ENCODE assay signal across 9 cellular contexts in the genomic region with DNA sequence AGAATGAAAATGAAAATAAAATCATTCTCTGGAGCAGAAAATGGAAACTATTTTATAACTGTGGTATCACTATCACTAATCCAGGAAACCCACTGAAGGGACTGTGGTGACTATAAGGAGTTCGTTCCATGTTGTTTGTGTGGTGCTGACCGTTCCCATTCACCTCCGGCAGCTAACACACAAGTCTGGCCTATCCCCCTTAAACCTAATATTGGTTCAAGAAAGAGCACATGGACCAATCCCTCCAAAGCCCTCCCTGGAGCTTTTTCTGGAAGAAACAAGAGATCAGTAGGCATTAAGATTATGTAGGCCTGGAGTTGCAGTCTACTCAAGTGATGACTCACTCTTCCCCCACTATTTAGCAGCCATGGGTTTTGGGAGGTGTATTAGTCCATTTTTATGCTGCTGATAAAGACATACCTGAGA. TPM values are rescaled to one million over a fixed set of nuclear protein-coding genes. Genes with fewer than 3 reads are reported as not detected.
DNase-seq lines count a peak whose midpoint lies in the region; ATAC-seq lines count a peak whose summit lies in the region.
"Had no signal": no experiment of that assay in that cellular context is flagged by ENCODE, and none has a peak within 500 bp of the region (broad histone marks: within the 10 kb centered on the region; RNA-seq: fewer than 3 reads in every experiment).

No MANE protein-coding gene starts in this region.

- H2BK15ac ChIP-seq in mesendoderm (replicated peaks; ENCODE audit: low read depth): no peak overlapping the region

- no peak overlapping the region for H4K8ac ChIP-seq in mesendoderm (ENCODE audit: low read depth, low read length)

- no peak overlapping the region for H3K23ac ChIP-seq in mesendoderm (ENCODE audit: low read length)

- no peak overlapping the region for H3K4me2 ChIP-seq in mesendoderm (ENCODE audit: low read length)

- H3K36me3 ChIP-seq in mesendoderm (ENCODE audit: control insufficient read depth, insufficient read depth, low read length): no peaks in the 10 kb centered on the region

- no peak overlapping the region for H3K4me3 ChIP-seq in mesendoderm (ENCODE audit: low read length)

- H3K4me1 ChIP-seq in mesendoderm (ENCODE audit: control insufficient read depth, low read depth, low read length): no peaks in the 10 kb centered on the region

- no peak overlapping the region for H2BK120ac ChIP-seq in mesendoderm (ENCODE audit: low read depth, low read length)

- no peak overlapping the region for H3K27ac ChIP-seq in mesendoderm (ENCODE audit: low read depth, low read length)

- H3K27ac Mint-ChIP-seq in activated naive CD4-positive, alpha-beta T cell treated with anti-CD3 and anti-CD28 coated beads, Interleukin-2, amount 50 U/mL, for 72 hours: peak overlapping the region; percentile 73 to 93

- no peaks in the 10 kb centered on the region for H3K27me3 ChIP-seq in mesendoderm (ENCODE audit: insufficient read depth, low read length, poor library complexity)

- no peak overlapping the region for H3K56ac ChIP-seq in mesendoderm (ENCODE audit: low read length)

- no peaks in the 10 kb centered on the region for H3K79me1 ChIP-seq in mesendoderm (ENCODE audit: low read length)

- H3K18ac ChIP-seq in mesendoderm (ENCODE audit: low read length): no peak overlapping the region

- peak; percentile 93 for ATAC-seq in GM18508 (IDR thresholded peaks at IDR 0.05; ENCODE audit: insufficient read depth, unreplicated experiment)
- ATAC-seq in GM21367 (IDR thresholded peaks at IDR 0.05; ENCODE audit: unreplicated experiment): peak; percentile 69
- ATAC-seq in HG03175 (IDR thresholded peaks at IDR 0.05; ENCODE audit: unreplicated experiment): peak; percentile 86
- peak; percentile 95 to 96 for ATAC-seq in activated naive CD4-positive, alpha-beta T cell treated with anti-CD3 and anti-CD28 coated beads, Interleukin-2, amount 50 U/mL, for 72 hours

- no peak overlapping the region for H2BK5ac ChIP-seq in mesendoderm (ENCODE audit: low read length)

- WGBS in mesendoderm (ENCODE audit: extremely low coverage, insufficient coverage, low lambda C conversion rate): no CpG with 5 or more reads among the region's 3 CpGs

- H3K9ac ChIP-seq in mesendoderm (ENCODE audit: low read length): no peak overlapping the region

- H2AK5ac ChIP-seq in mesendoderm (ENCODE audit: low read length): no peak overlapping the region

- peaks cover 5 to 21% of the 10 kb centered on the region in 2 donors for H3K36me3 Mint-ChIP-seq in activated naive CD4-positive, alpha-beta T cell treated with anti-CD3 and anti-CD28 coated beads, Interleukin-2, amount 50 U/mL, for 72 hours

- H3K79me2 ChIP-seq in mesendoderm (ENCODE audit: control insufficient read depth, insufficient read depth, low read length): no peaks in the 10 kb centered on the region

- H4K5ac ChIP-seq in mesendoderm (ENCODE audit: low read length): no peak overlapping the region

- peaks cover 4 to 16% of the 10 kb centered on the region in 2 donors for H3K9me3 Mint-ChIP-seq in activated naive CD4-positive, alpha-beta T cell treated with anti-CD3 and anti-CD28 coated beads, Interleukin-2, amount 50 U/mL, for 72 hours

- peak in 1 of 2 donors; percentile 44 for DNase-seq in activated naive CD4-positive, alpha-beta T cell treated with anti-CD3 and anti-CD28 coated beads, Interleukin-2, amount 50 U/mL, for 72 hours (ENCODE audit: low spot score in 2 of 2)
- DNase-seq in cerebellum (ENCODE audit: low spot score) (no peak), GF-D8 (lab: John Stamatoyannopoulos, UW) (no peak), AG08396 (ENCODE audit: low spot score) (no peak), mesendoderm (no peak)
- DNase-seq: IMR-90 had no signal

- H3K4ac ChIP-seq in mesendoderm (ENCODE audit: low read depth, low read length): no peak overlapping the region

RNA-seq across cellular contexts. Expression of gene FAM241A, which starts 25.9 kb away (rescaled TPM):
- 1 to 10 TPM; 1.6 to 2.6 TPM for total RNA-seq in activated naive CD4-positive, alpha-beta T cell treated with anti-CD3 and anti-CD28 coated beads, Interleukin-2, amount 50 U/mL, for 72 hours
- 1.9 TPM for total RNA-seq in cerebellum
- polyA plus RNA-seq in mesendoderm (2013, experiment 1 of 2): 0.39 TPM
- 0.43 TPM for polyA plus RNA-seq in mesendoderm (2013, experiment 2 of 2)
